8 cellular contexts compared by ENCODE assay signal in the genomic region with DNA sequence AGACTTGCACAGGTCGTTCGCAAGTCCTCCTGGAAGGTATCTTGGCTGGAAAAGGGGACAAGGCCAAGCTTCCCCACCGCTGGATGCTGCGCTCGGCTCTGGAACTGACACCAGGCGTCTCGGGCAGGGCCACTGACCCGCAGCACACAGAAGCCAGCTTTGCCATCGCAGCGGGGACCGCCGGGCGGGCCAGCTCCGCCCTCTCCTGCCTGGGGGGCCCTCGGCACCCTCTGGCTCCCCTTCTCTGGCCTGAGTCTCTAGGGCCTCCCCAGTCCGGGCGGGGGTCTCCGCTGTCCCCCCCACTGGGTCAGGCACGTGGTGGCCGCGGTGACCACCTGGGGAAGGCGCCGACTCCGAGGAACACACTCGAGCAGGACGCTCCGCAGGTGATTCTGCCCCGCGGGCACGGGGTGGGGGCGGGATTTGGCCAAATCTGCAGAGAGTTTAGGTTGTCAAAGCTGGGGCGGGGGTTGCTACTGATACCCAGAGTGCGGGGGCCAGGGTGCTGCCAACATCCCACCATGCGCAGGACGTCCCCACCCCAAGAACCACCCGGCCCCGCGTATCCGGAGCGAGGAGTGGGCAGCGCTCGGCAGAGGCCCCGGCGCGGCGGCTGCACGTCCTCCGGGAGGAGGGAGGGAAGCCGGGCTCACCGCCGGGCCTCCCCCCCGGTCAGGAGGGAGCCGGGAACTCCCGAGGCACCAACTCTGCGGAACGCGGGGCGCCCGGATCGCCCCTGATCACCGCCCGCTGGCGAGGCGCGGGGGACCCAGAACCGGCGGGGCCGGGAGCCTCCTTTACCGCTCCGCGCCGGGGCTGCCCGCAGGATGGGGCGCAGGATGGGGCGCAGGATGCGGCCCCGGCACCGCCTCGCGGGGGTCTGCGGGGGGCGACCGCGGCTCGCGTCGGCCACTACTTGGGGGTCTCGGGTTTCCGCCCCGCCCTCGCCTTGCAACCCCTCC. TPM values are rescaled to one million over a fixed set of nuclear protein-coding genes. Genes with fewer than 3 reads are reported as not detected.
DNase-seq lines count a peak whose midpoint lies in the region; ATAC-seq and TF ChIP-seq lines count a peak whose summit lies in the region.

No MANE protein-coding gene starts in this region.

- no peaks in the 10 kb centered on the region for H3K36me3 ChIP-seq in WERI-Rb-1
- no peaks in the 10 kb centered on the region for H3K36me3 ChIP-seq in gastroesophageal sphincter
- H3K36me3 ChIP-seq in rectal smooth muscle tissue (ENCODE audit: control insufficient read depth, insufficient read depth, low read length) = peaks cover 3% of the 10 kb centered on the region

- H3K9ac ChIP-seq in rectal smooth muscle tissue (ENCODE audit: low read length) = no peak overlapping the region

- peaks cover 7% of the 10 kb centered on the region for H3K9me3 ChIP-seq in WERI-Rb-1 (ENCODE audit: severe bottlenecking)
- no peaks in the 10 kb centered on the region for H3K9me3 ChIP-seq in gastroesophageal sphincter

- DNase-seq in NCI-H1105 treated with DMSO at 0.1 percent for 48 hours (lab: John Stamatoyannopoulos, UW) (peak; percentile 0), NCI-H1105 (lab: John Stamatoyannopoulos, UW) (no peak), WERI-Rb-1 (no peak), ACHN (no peak), KG1 (lab: John Stamatoyannopoulos, UW) (no peak)

- peaks cover 39% of the 10 kb centered on the region for H3K27me3 ChIP-seq in WERI-Rb-1 (ENCODE audit: insufficient read depth, low read depth, severe bottlenecking)
- H3K27me3 ChIP-seq in gastroesophageal sphincter = no peaks in the 10 kb centered on the region
- no peaks in the 10 kb centered on the region for H3K27me3 ChIP-seq in rectal smooth muscle tissue (ENCODE audit: control insufficient read depth, insufficient read depth, low read length)

- H3K4me3 ChIP-seq in WERI-Rb-1 (ENCODE audit: low read depth, low read length) (peak overlapping the region; percentile 26), gastroesophageal sphincter (peak overlapping the region; percentile 61 to 94), rectal smooth muscle tissue (ENCODE audit: low read length) (peak overlapping the region; percentile 63)

- H3K27ac ChIP-seq in WERI-Rb-1 = no peak overlapping the region
- H3K27ac ChIP-seq in gastroesophageal sphincter = peak overlapping the region in 3 of 4 donors; percentile 86 to 91 (median 88)
- H3K27ac ChIP-seq in rectal smooth muscle tissue (ENCODE audit: low read depth, low read length) = no peak overlapping the region

- no peak for TF ChIP-seq POLR2A in gastroesophageal sphincter (IDR thresholded peaks at IDR 0.05)

- no CpG with 5 or more reads among the region's 91 CpGs for WGBS in gastroesophageal sphincter (ENCODE audit: low coverage in 1 of 2), 2 donors

- ATAC-seq in gastroesophageal sphincter (peak; percentile 6), GM19397 (IDR thresholded peaks at IDR 0.05; ENCODE audit: unreplicated experiment) (no peak)

- H3K4me1 ChIP-seq in gastroesophageal sphincter (peaks cover 0 to 52% (median 27%) of the 10 kb centered on the region in 3 donors), rectal smooth muscle tissue (ENCODE audit: control insufficient read depth, insufficient read depth, low read length) (peaks cover 5% of the 10 kb centered on the region)

- TF ChIP-seq EP300 in gastroesophageal sphincter (IDR thresholded peaks at IDR 0.05) = no peak

- in situ Hi-C loops in ACHN (cut with HindIII; ENCODE audit: low pct_ligation_motif_present, low pct_unique_long_range_greater_than_20kb, low sequenced_read_pairs) = no loop called here

- TF ChIP-seq CTCF in WERI-Rb-1 (IDR thresholded peaks at IDR 0.05; ENCODE audit: low read depth, low read length) (no peak), gastroesophageal sphincter (IDR thresholded peaks at IDR 0.05) (no peak)

RNA-seq across cellular contexts. Expression of gene METRNL, which starts 0.8 kb away (rescaled TPM):
- total RNA-seq in gastroesophageal sphincter = 10 to 100 TPM; 41.1 to 82.6 (median 66.3) TPM

Comparison
In these comparisons a context has a peak if more than half of its experiments do, and no peak if none do; other contexts are left out.
1. H3K27ac ChIP-seq: peak in gastroesophageal sphincter (3 of 4); none in WERI-Rb-1 (single experiment) and rectal smooth muscle tissue (single experiment).
2. H3K4me3 ChIP-seq: peak in every context shown above with its lines; median percentile 78 in gastroesophageal sphincter; 63 in rectal smooth muscle tissue; 26 in WERI-Rb-1.